8 cellular contexts compared by ENCODE assay signal in genomic region chr6:30066577-30067459, GRCh38. TPM values are rescaled to one million over a fixed set of nuclear protein-coding genes. Genes with fewer than 3 reads are reported as not detected.
DNase-seq lines count a peak whose midpoint lies in the region; ATAC-seq, FAIRE-seq and TF ChIP-seq lines count a peak whose summit lies in the region.

TSS of gene PPP1R11 (plus strand) at chr6:30067198. CDS start at chr6:30067411, 213 bp downstream.

- peak within 1 kb of the TSS; percentile 62 for H3K18ac ChIP-seq in IMR-90 (ENCODE audit: low read depth, low read length)

- H3K36me3 ChIP-seq in IMR-90 (ENCODE audit: control insufficient read depth, insufficient read depth, low read length) (peaks cover 8% of the 10 kb centered on the region; the same call in 1 of the 2 replicates), endothelial cell of umbilical vein (ENCODE audit: control insufficient read depth in 2 of 2, extremely low read depth in 1 of 2, insufficient read depth in 2 of 2, low read length in 2 of 2) (no peaks in the 10 kb centered on the region)

- CTCF ChIA-PET in IMR-90 (lab: Yijun Ruan, JAX), result interaction anchor here (1.1 to 1.3 kb wide), 2 partner anchors 37 to 64 kb away, joined by 3 to 5 read pairs; no protein-coding TSS in a partner anchor
- CTCF ChIA-PET in endothelial cell of umbilical vein (lab: Charles Lee), result interaction anchor here (1.7 to 2.3 kb wide), 2 partner anchors 35 to 37 kb away, joined by 11 to 13 read pairs; no protein-coding TSS in a partner anchor

- BruUV-seq in IMR-90 (replicated peaks; lab: Mats Ljungman, UMichigan) (no TSS peak), endothelial cell of umbilical vein (replicated peaks; lab: Mats Ljungman, UMichigan) (TSS peak; percentile 93)

- H3K4me2 ChIP-seq in IMR-90 (ENCODE audit: low read depth, low read length) (peak within 1 kb of the TSS; percentile 98), endothelial cell of umbilical vein (ENCODE audit: insufficient read depth, low read length) (peak within 1 kb of the TSS; percentile 82)

- peak within 1 kb of the TSS; percentile 74 for H2BK120ac ChIP-seq in IMR-90 (ENCODE audit: low read depth, low read length)

- H3K23ac ChIP-seq in IMR-90 (ENCODE audit: low read depth, low read length), result peak within 1 kb of the TSS; percentile 98

- FAIRE-seq in endothelial cell of umbilical vein (lab: Jason Lieb, UNC), result peak; percentile 97

- H4K8ac ChIP-seq in IMR-90 (ENCODE audit: low read depth in 2 of 2, low read length in 2 of 2), result peak within 1 kb of the TSS; percentile 88 to 97

- WGBS in IMR-90 (ENCODE audit: extremely low coverage in 2 of 2, insufficient read length in 1 of 2), 2 experiments, result 4% methylated on average over 9 of the region's 46 CpGs; no CpG with 5 or more reads in 1 of the 2 experiments

- TF ChIP-seq RAD21 in IMR-90 (IDR thresholded peaks at IDR 0.05; ENCODE audit: low read length), result no peak

- H3K9me3 ChIP-seq in IMR-90 (ENCODE audit: control insufficient read depth, insufficient read depth, low read length) (no peaks in the 10 kb centered on the region), endothelial cell of umbilical vein (replicated peaks; ENCODE audit: control insufficient read depth, insufficient read depth, low read length) (no peaks in the 10 kb centered on the region)

- peak within 1 kb of the TSS; percentile 85 for H3K9ac ChIP-seq in IMR-90 (ENCODE audit: low read depth, low read length)
- peak within 1 kb of the TSS; percentile 78 for H3K9ac ChIP-seq in endothelial cell of umbilical vein (replicated peaks; ENCODE audit: extremely low read depth, insufficient read depth, low read length)

- ATAC-seq in GM21528 (IDR thresholded peaks at IDR 0.05; ENCODE audit: low FRiP score, unreplicated experiment) (peak; percentile 93), IMR-90 (ENCODE audit: low read depth) (peak; percentile 99)

- POLR2A ChIA-PET in IMR-90 (lab: Charles Lee; ENCODE audit: unreplicated experiment), result interaction anchor here (0.6 kb wide), 1 partner anchor 35 kb away, joined by 4 read pairs; no protein-coding TSS in a partner anchor
- POLR2A ChIA-PET in endothelial cell of umbilical vein (lab: Charles Lee), result no interaction called here

- H3K79me2 ChIP-seq in endothelial cell of umbilical vein (ENCODE audit: control insufficient read depth, insufficient read depth, low read length), result peaks cover 9% of the 10 kb centered on the region

- H3K4ac ChIP-seq in IMR-90 (ENCODE audit: low read depth, low read length), result peak within 1 kb of the TSS; percentile 94

- H3K27me3 ChIP-seq in IMR-90 (ENCODE audit: control insufficient read depth, insufficient read depth, low read length), result peaks cover 10% of the 10 kb centered on the region; the same call in 1 of the 2 replicates
- peaks cover 13 to 16% of the 10 kb centered on the region in 2 experiments for H3K27me3 ChIP-seq in endothelial cell of umbilical vein (ENCODE audit: control insufficient read depth in 2 of 2, insufficient read depth in 2 of 2, low read length in 2 of 2)

- in situ Hi-C loops in IMR-90 (cut with MboI; ENCODE audit: low sequenced_read_pairs), result no loop called here

- peak within 1 kb of the TSS; percentile 90 for H2BK5ac ChIP-seq in IMR-90 (ENCODE audit: low read depth, low read length, poor library complexity, severe bottlenecking)

- peak within 1 kb of the TSS; percentile 86 for H4K5ac ChIP-seq in IMR-90 (ENCODE audit: low read depth, low read length)

- dilution Hi-C loops in IMR-90 (cut with HindIII; ENCODE audit: low sequenced_read_pairs, unreplicated experiment) (no loop called here), endothelial cell of umbilical vein (cut with MboI; ENCODE audit: extremely low pct_ligation_motif_present, low sequenced_read_pairs) (no loop called here)

- H2AFZ ChIP-seq in IMR-90 (replicated peaks; ENCODE audit: low read length, poor library complexity), result peak within 1 kb of the TSS; percentile 97
- H2AFZ ChIP-seq in endothelial cell of umbilical vein (ENCODE audit: low read depth, low read length), result peak within 1 kb of the TSS; percentile 74

- H3K4me3 ChIP-seq in IMR-90 (ENCODE audit: insufficient read depth, low read depth, low read length), result peak within 1 kb of the TSS; percentile 74
- H3K4me3 ChIP-seq in endothelial cell of umbilical vein (replicated peaks in 1 of 3; ENCODE audit: insufficient read depth in 1 of 3, low read depth in 1 of 3, low read length in 3 of 3), result peak within 1 kb of the TSS; percentile 47 to 75 (median 51)

- H3K79me1 ChIP-seq in IMR-90 (ENCODE audit: low read depth in 1 of 2, low read length in 2 of 2), result peaks cover 10 to 30% of the 10 kb centered on the region in 2 experiments

- DNase-seq in DMS 273 (lab: John Stamatoyannopoulos, UW; ENCODE audit: unreplicated experiment), result peak; percentile 100
- peak; percentile 99 for DNase-seq in IMR-90
- peak; percentile 100 for DNase-seq in OCI-M1 (lab: John Stamatoyannopoulos, UW)
- peak; percentile 97 for DNase-seq in activated T-cell treated with anti-CD3 and anti-CD28 coated beads for 24 hours (ENCODE audit: low read depth)
- peak; percentile 100 for DNase-seq in endothelial cell of umbilical vein (ENCODE audit: low read depth, low spot score)
- peak; percentile 99 for DNase-seq in midbrain (lab: John Stamatoyannopoulos, UW)
- DNase-seq in stimulated activated CD8-positive, alpha-beta memory T cell treated with anti-CD3 and anti-CD28 coated beads, Interleukin-2, amount 100 ng/mL, for 1 hour (ENCODE audit: low read depth in 2 of 2), result peak; percentile 95 to 97

- H4K20me1 ChIP-seq in IMR-90 (ENCODE audit: insufficient read depth, low read length), result no peaks in the 10 kb centered on the region
- no peaks in the 10 kb centered on the region for H4K20me1 ChIP-seq in endothelial cell of umbilical vein (replicated peaks; ENCODE audit: control insufficient read depth, extremely low read depth, insufficient read depth, low read length)

- H3K4me1 ChIP-seq in IMR-90 (ENCODE audit: control insufficient read depth, insufficient read depth, low read length) (peaks cover 3% of the 10 kb centered on the region), endothelial cell of umbilical vein (ENCODE audit: control insufficient read depth, extremely low read depth, insufficient read depth, low read length) (peaks cover 22% of the 10 kb centered on the region)

- H2AK9ac ChIP-seq in IMR-90 (replicated peaks; ENCODE audit: low read depth, low read length, poor library complexity), result peak within 1 kb of the TSS; percentile 85

- peak; percentile 88 for TF ChIP-seq POLR2A in IMR-90 (IDR thresholded peaks at IDR 0.05; ENCODE audit: low read depth, low read length)
- no peak for TF ChIP-seq POLR2A in endothelial cell of umbilical vein (IDR thresholded peaks at IDR 0.05; ENCODE audit: low read depth, low read length)

- peak within 1 kb of the TSS; percentile 88 for H2AK5ac ChIP-seq in IMR-90 (ENCODE audit: low read depth, low read length)

- peak within 1 kb of the TSS; percentile 81 for H3K27ac ChIP-seq in IMR-90 (ENCODE audit: insufficient read depth, low read length)
- peak within 1 kb of the TSS; percentile 91 for H3K27ac ChIP-seq in endothelial cell of umbilical vein (ENCODE audit: insufficient read depth, low read depth, low read length)

- peak within 1 kb of the TSS; percentile 46; the same call in 1 of the 2 replicates for H2BK20ac ChIP-seq in IMR-90 (ENCODE audit: low read depth, low read length)

- TF ChIP-seq CTCF in IMR-90 (conservative IDR thresholded peaks at IDR 0.05; ENCODE audit: low read depth, low read length), result no peak
- no peak for TF ChIP-seq CTCF in endothelial cell of umbilical vein (IDR thresholded peaks at IDR 0.05; ENCODE audit: extremely low read depth in 1 of 2, insufficient read depth in 1 of 2, low read depth in 1 of 2, low read length in 2 of 2)

- H3K9me1 ChIP-seq in IMR-90 (ENCODE audit: insufficient read depth, low read length) (peaks cover 4% of the 10 kb centered on the region), endothelial cell of umbilical vein (replicated peaks; ENCODE audit: control insufficient read depth, extremely low read depth, insufficient read depth, low read length) (no peaks in the 10 kb centered on the region)

- H2BK15ac ChIP-seq in IMR-90 (ENCODE audit: low read depth, low read length), result peak within 1 kb of the TSS; percentile 75; the same call in 2 of the 3 replicates

- intact Hi-C loops in IMR-90 (cut with micrococcal nuclease), result loop anchor here (2.0 kb wide), 2 partner anchors 36 to 64 kb away; no protein-coding TSS in a partner anchor
- intact Hi-C loops in endothelial cell of umbilical vein (cut with micrococcal nuclease), result loop anchor here (1.0 to 5.0 kb wide), 3 partner anchors 36 to 260 kb away; partner anchors contain the start of gene TRIM39

- peak within 1 kb of the TSS; percentile 85 for H3K56ac ChIP-seq in IMR-90 (ENCODE audit: extremely low read depth, insufficient read depth, low read length)

- peak within 1 kb of the TSS; percentile 98 for H3K14ac ChIP-seq in IMR-90 (replicated peaks; ENCODE audit: low read depth, low read length)

- peak within 1 kb of the TSS; percentile 88 for H4K91ac ChIP-seq in IMR-90 (ENCODE audit: insufficient read depth, low read depth, low read length)

TF ChIP-seq in IMR-90, 13 proteins besides CTCF, POLR2A, EP300 and RAD21 (continues in another document):
- no peak; the same call in 1 of the 2 replicates for TF ChIP-seq NFE2L2 (IDR thresholded peaks at IDR 0.05; ENCODE audit: low read depth, low read length)
- no peak for TF ChIP-seq MAFK (IDR thresholded peaks at IDR 0.05; ENCODE audit: low read depth, low read length)
- peak; percentile 30; the same call in 1 of the 2 replicates for TF ChIP-seq CEBPB (IDR thresholded peaks at IDR 0.05; ENCODE audit: low read depth, low read length)

TF ChIP-seq in endothelial cell of umbilical vein, 7 proteins besides CTCF, POLR2A, EP300 and RAD21 (continues in another document):
- TF ChIP-seq GATA2 (IDR thresholded peaks at IDR 0.05; ENCODE audit: insufficient read depth, insufficient read length, low read depth, low read length) (no peak), FOS (IDR thresholded peaks at IDR 0.05; ENCODE audit: borderline replicate concordance, insufficient read depth, low read length) (peak; percentile 81)

RNA-seq across cellular contexts. Expression of gene PPP1R11, which starts in this region (rescaled TPM):
- total RNA-seq in IMR-90 (2012; rRNA removed), result 15.6 and 16.7 TPM in 2 replicates
- 44.6 and 46.0 TPM in 2 replicates for polyA plus RNA-seq in IMR-90 (2012; rRNA removed)
- 24.8 and 30.0 TPM in 2 replicates for polyA plus RNA-seq in IMR-90 (2012; cell fraction: cytosol; rRNA removed)
- 10.6 and 40.6 TPM in 2 replicates for polyA plus RNA-seq in IMR-90 (2012; cell fraction: nucleus; rRNA removed; ENCODE audit: low replicate concordance)
- total RNA-seq in endothelial cell of umbilical vein, result 32.4 and 37.6 TPM in 2 replicates
- polyA plus RNA-seq in endothelial cell of umbilical vein, result 43.0 and 44.1 TPM in 2 replicates
- polyA plus RNA-seq in endothelial cell of umbilical vein (2011; cell fraction: cytosol; rRNA removed), result 31.2 and 39.1 TPM in 2 replicates
- 24.8 and 25.2 TPM in 2 replicates for polyA plus RNA-seq in endothelial cell of umbilical vein (2011; cell fraction: nucleus; rRNA removed)
- polyA plus RNA-seq in endothelial cell of umbilical vein (2012), result 31.3 and 36.8 TPM in 2 replicates
- polyA minus RNA-seq in endothelial cell of umbilical vein, result 34.7 and 39.7 TPM in 2 replicates
- polyA minus RNA-seq in endothelial cell of umbilical vein (2011; cell fraction: cytosol; rRNA and poly(A)+ RNA removed), result 11.6 TPM
- 11.3 and 12.2 TPM in 2 replicates for polyA minus RNA-seq in endothelial cell of umbilical vein (2011; cell fraction: nucleus; rRNA and poly(A)+ RNA removed)

Comparison
In these comparisons a context has a peak if more than half of its experiments do, and no peak if none do; other contexts are left out.
1. Peak in every context shown above with its lines: DNase-seq, ATAC-seq, H3K4me3 ChIP-seq and H3K27ac ChIP-seq.